35 cellular contexts compared by ENCODE assay signal in the genomic region with DNA sequence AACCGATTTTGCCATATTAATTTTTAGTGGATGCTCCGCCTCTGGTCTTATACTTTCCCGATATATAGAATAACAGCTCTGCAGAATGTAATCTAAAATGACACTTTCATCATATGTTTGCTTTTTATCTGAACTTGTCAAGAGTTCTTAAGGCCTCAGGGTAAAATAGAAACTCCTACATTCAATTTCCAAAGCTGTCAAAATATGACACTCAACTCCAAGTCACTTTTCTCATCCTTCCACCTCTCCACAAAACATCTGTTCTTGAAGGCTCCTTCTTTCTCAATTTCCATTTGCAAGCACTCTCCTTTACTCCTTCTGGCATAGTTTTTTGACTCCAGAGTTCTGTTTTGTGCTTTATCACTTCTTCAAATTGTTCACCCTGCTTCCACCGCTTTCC.
DNase-seq lines count a peak whose midpoint lies in the region; ATAC-seq and TF ChIP-seq lines count a peak whose summit lies in the region.
"Had no signal": no experiment of that assay in that cellular context is flagged by ENCODE, and none has a peak within 500 bp of the region (broad histone marks: within the 10 kb centered on the region; RNA-seq: fewer than 3 reads in every experiment).

No MANE protein-coding gene starts in this region.

- H3K79me1 ChIP-seq in IMR-90 (ENCODE audit: low read depth in 1 of 2, low read length in 2 of 2) (no peaks in the 10 kb centered on the region), neuronal stem cell (ENCODE audit: low read depth, low read length) (no peaks in the 10 kb centered on the region)

- H3K9me3 ChIP-seq in IMR-90 (ENCODE audit: control insufficient read depth, insufficient read depth, low read length), result peaks cover 19% of the 10 kb centered on the region
- H3K9me3 ChIP-seq in neural cell (ENCODE audit: low read length), result no peaks in the 10 kb centered on the region
- peaks cover 9 to 23% of the 10 kb centered on the region in 2 donors for H3K9me3 ChIP-seq in neuronal stem cell (replicated peaks in 1 of 2; ENCODE audit: control insufficient read depth in 2 of 2, insufficient read depth in 1 of 2, low read depth in 1 of 2, low read length in 2 of 2)
- H3K9me3 ChIP-seq: BE2C had no signal

- no peak overlapping the region for H3K18ac ChIP-seq in IMR-90 (ENCODE audit: low read depth, low read length)
- no peak overlapping the region for H3K18ac ChIP-seq in neuronal stem cell (ENCODE audit: low read length)

- H4K20me1 ChIP-seq in IMR-90 (ENCODE audit: insufficient read depth, low read length) (no peaks in the 10 kb centered on the region), neural cell (ENCODE audit: insufficient read depth) (no peaks in the 10 kb centered on the region)
- H4K20me1 ChIP-seq: BLaER1; BLaER1 treated with 17β-estradiol and CSF1 and Interleukin-3, amounts not matched to agents 10 nM and 100 nM had no signal

- peak; percentile 85 for DNase-seq in DMS114 treated with DMSO at 0.1 percent for 48 hours (lab: John Stamatoyannopoulos, UW; ENCODE audit: unreplicated experiment)
- DNase-seq in IMR-90, result no peak
- DNase-seq in neuronal stem cell (ENCODE audit: low spot score), result no peak
- DNase-seq in HCEC 1CT, result no peak
- DNase-seq in activated CD4-positive, alpha-beta T cell treated with anti-CD3 and anti-CD28 coated beads, Interleukin-2, amount 10 ng/mL, durations not matched to agents 7 days and 5 days, result no peak
- no peak for DNase-seq in natural killer cell
- DNase-seq: 8988T; ACHN; AML-193; BE2C; C1 segment of cervical spinal cord; Caco-2; Calu3; CD4-positive, alpha-beta memory T cell; CD4-positive, alpha-beta T cell; CD4-positive, CD25-positive, alpha-beta regulatory T cell; CD8-positive, alpha-beta memory T cell; CD8-positive, alpha-beta T cell; COR-L47; DMS 273 treated with DMSO at 0.1 percent for 48 hours; DMS153; DMS53; DMS79; DMS79 treated with DMSO at 0.1 percent for 48 hours; DND-41; EL had no signal

- H2AFZ ChIP-seq in IMR-90 (replicated peaks; ENCODE audit: low read length, poor library complexity) (no peak overlapping the region), neural cell (ENCODE audit: low read depth, low read length) (no peak overlapping the region), neuronal stem cell (ENCODE audit: low read length) (peak overlapping the region; percentile 59)

- H3K4me1 Mint-ChIP-seq in activated CD4-positive, alpha-beta T cell treated with anti-CD3 and anti-CD28 coated beads, Interleukin-2, amount 10 ng/mL, durations not matched to agents 7 days and 5 days, result no peaks in the 10 kb centered on the region
- no peaks in the 10 kb centered on the region for H3K4me1 Mint-ChIP-seq in natural killer cell
- H3K4me1 Mint-ChIP-seq: B cell; CD14-positive monocyte; CD4-positive, alpha-beta memory T cell; CD4-positive, CD25-positive, alpha-beta regulatory T cell; CD8-positive, alpha-beta memory T cell had no signal

- H3K4me2 ChIP-seq in IMR-90 (ENCODE audit: low read depth, low read length) (no peak overlapping the region), neural cell (ENCODE audit: low read length) (no peak overlapping the region), neuronal stem cell (ENCODE audit: insufficient read depth, low read length, poor library complexity, severe bottlenecking) (no peak overlapping the region)
- H3K4me2 ChIP-seq: A549; BLaER1; BLaER1 treated with 17β-estradiol and CSF1 and Interleukin-3, amounts not matched to agents 10 nM and 100 nM had no signal

- H3K56ac ChIP-seq in IMR-90 (ENCODE audit: extremely low read depth, insufficient read depth, low read length), result no peak overlapping the region

- CTCF ChIA-PET in IMR-90 (lab: Yijun Ruan, JAX), result no interaction called here
- CTCF ChIA-PET in activated CD4-positive, alpha-beta T cell treated with anti-CD3 and anti-CD28 coated beads, Interleukin-2, amount 10 ng/mL, durations not matched to agents 7 days and 5 days (lab: Charles Lee), result no interaction called here

- H3K9me2 ChIP-seq in neural cell (ENCODE audit: insufficient read depth, low read length), result no peaks in the 10 kb centered on the region

- H2BK120ac ChIP-seq in IMR-90 (ENCODE audit: low read depth, low read length) (no peak overlapping the region), neuronal stem cell (ENCODE audit: low read depth, low read length) (no peak overlapping the region)

- intact Hi-C loops in IMR-90 (cut with micrococcal nuclease) (no loop called here), natural killer cell (cut with micrococcal nuclease) (no loop called here)

- no peak overlapping the region for H3K27ac ChIP-seq in IMR-90 (ENCODE audit: insufficient read depth, low read length)
- H3K27ac ChIP-seq in neural cell (ENCODE audit: low read length), result no peak overlapping the region
- no peak overlapping the region for H3K27ac ChIP-seq in neuronal stem cell (replicated peaks; ENCODE audit: low read length)
- H3K27ac ChIP-seq: 22Rv1; A549; BLaER1; BLaER1 treated with 17β-estradiol and CSF1 and Interleukin-3, amounts not matched to agents 10 nM and 100 nM; C4-2B had no signal

- dilution Hi-C loops in IMR-90 (cut with HindIII; ENCODE audit: low sequenced_read_pairs, unreplicated experiment), result no loop called here

- in situ Hi-C loops in IMR-90 (cut with MboI; ENCODE audit: low sequenced_read_pairs), result no loop called here

- TF ChIP-seq EP300 in neural cell (conservative IDR thresholded peaks at IDR 0.05; ENCODE audit: poor library complexity, severe bottlenecking), result peak; percentile 89

- H3K9ac ChIP-seq in IMR-90 (ENCODE audit: low read depth, low read length) (no peak overlapping the region), neural cell (ENCODE audit: low read length) (no peak overlapping the region), neuronal stem cell (ENCODE audit: low read depth, low read length, poor library complexity) (no peak overlapping the region)
- H3K9ac ChIP-seq: BLaER1; BLaER1 treated with 17β-estradiol and CSF1 and Interleukin-3, amounts not matched to agents 10 nM and 100 nM had no signal

- no peaks in the 10 kb centered on the region for H3F3A ChIP-seq in neural cell (ENCODE audit: insufficient read depth, low read length, poor library complexity, severe bottlenecking)

- H3K36me3 ChIP-seq in IMR-90 (ENCODE audit: control insufficient read depth, insufficient read depth, low read length) (no peaks in the 10 kb centered on the region), neural cell (ENCODE audit: insufficient read depth, low read length) (no peaks in the 10 kb centered on the region), neuronal stem cell (replicated peaks in 1 of 2; ENCODE audit: control insufficient read depth in 2 of 2, insufficient read depth in 2 of 2, low read length in 2 of 2) (no peaks in the 10 kb centered on the region)
- H3K36me3 ChIP-seq: BE2C; BLaER1; BLaER1 treated with 17β-estradiol and CSF1 and Interleukin-3, amounts not matched to agents 10 nM and 100 nM had no signal

- no peak for ATAC-seq in IMR-90 (ENCODE audit: low read depth)
- ATAC-seq in GM21786 (IDR thresholded peaks at IDR 0.05; ENCODE audit: unreplicated experiment), result no peak
- ATAC-seq in natural killer cell, result no peak
- ATAC-seq: A549; CD8-positive, alpha-beta T cell had no signal

- H4K91ac ChIP-seq in IMR-90 (ENCODE audit: insufficient read depth, low read depth, low read length), result no peak overlapping the region
- no peak overlapping the region for H4K91ac ChIP-seq in neuronal stem cell (ENCODE audit: low read depth, low read length, poor library complexity)

- H3K27me3 ChIP-seq in IMR-90 (ENCODE audit: control insufficient read depth, insufficient read depth, low read length), result no peaks in the 10 kb centered on the region
- no peaks in the 10 kb centered on the region for H3K27me3 ChIP-seq in neural cell (ENCODE audit: insufficient read depth, low read depth, low read length)
- H3K27me3 ChIP-seq in neuronal stem cell (ENCODE audit: control insufficient read depth in 3 of 3, insufficient read depth in 3 of 3, low read depth in 1 of 3, low read length in 3 of 3), result no peaks in the 10 kb centered on the region
- H3K27me3 ChIP-seq: BE2C; BLaER1; BLaER1 treated with 17β-estradiol and CSF1 and Interleukin-3, amounts not matched to agents 10 nM and 100 nM had no signal

- H2BK5ac ChIP-seq in IMR-90 (ENCODE audit: low read depth, low read length, poor library complexity, severe bottlenecking) (no peak overlapping the region), neuronal stem cell (ENCODE audit: low read length) (no peak overlapping the region)

- H2BK15ac ChIP-seq in IMR-90 (ENCODE audit: low read depth, low read length) (peak overlapping the region; percentile 23; the same call in 1 of the 3 replicates), neuronal stem cell (ENCODE audit: low read length) (no peak overlapping the region)

- H3K23ac ChIP-seq in IMR-90 (ENCODE audit: low read depth, low read length) (no peak overlapping the region), neuronal stem cell (ENCODE audit: low read depth, low read length, poor library complexity) (no peak overlapping the region)

- H3K4me1 ChIP-seq in IMR-90 (ENCODE audit: control insufficient read depth, insufficient read depth, low read length) (no peaks in the 10 kb centered on the region), neuronal stem cell (ENCODE audit: control insufficient read depth in 2 of 2, insufficient read depth in 1 of 2, low read depth in 1 of 2, low read length in 2 of 2) (no peaks in the 10 kb centered on the region)
- H3K4me1 ChIP-seq: A549, BE2C, BLaER1, Caco-2 had no signal

- no peak overlapping the region for H3K27ac Mint-ChIP-seq in activated CD4-positive, alpha-beta T cell treated with anti-CD3 and anti-CD28 coated beads, Interleukin-2, amount 10 ng/mL, durations not matched to agents 7 days and 5 days
- H3K27ac Mint-ChIP-seq in natural killer cell, result no peak overlapping the region
- H3K27ac Mint-ChIP-seq: B cell; CD14-positive monocyte; CD4-positive, alpha-beta memory T cell; CD4-positive, alpha-beta T cell; CD4-positive, CD25-positive, alpha-beta regulatory T cell; CD8-positive, alpha-beta memory T cell; CD8-positive, alpha-beta T cell had no signal

- H3K36me3 Mint-ChIP-seq in activated CD4-positive, alpha-beta T cell treated with anti-CD3 and anti-CD28 coated beads, Interleukin-2, amount 10 ng/mL, durations not matched to agents 7 days and 5 days (ENCODE audit: low read depth), result no peaks in the 10 kb centered on the region
- peaks cover 11% of the 10 kb centered on the region for H3K36me3 Mint-ChIP-seq in natural killer cell
- H3K36me3 Mint-ChIP-seq: CD14-positive monocyte; CD4-positive, alpha-beta memory T cell; CD4-positive, CD25-positive, alpha-beta regulatory T cell; CD8-positive, alpha-beta memory T cell; CD8-positive, alpha-beta T cell had no signal

- no peak overlapping the region for H4K5ac ChIP-seq in IMR-90 (ENCODE audit: low read depth, low read length)

- POLR2A ChIA-PET in IMR-90 (lab: Charles Lee; ENCODE audit: unreplicated experiment), result no interaction called here
- POLR2A ChIA-PET in activated CD4-positive, alpha-beta T cell treated with anti-CD3 and anti-CD28 coated beads, Interleukin-2, amount 10 ng/mL, durations not matched to agents 7 days and 5 days (lab: Charles Lee), result no interaction called here

- no peaks in the 10 kb centered on the region for H3K9me1 ChIP-seq in IMR-90 (ENCODE audit: insufficient read depth, low read length)

- no peak for TF ChIP-seq RAD21 in IMR-90 (IDR thresholded peaks at IDR 0.05; ENCODE audit: low read length)
- TF ChIP-seq RAD21 in neural cell (conservative IDR thresholded peaks at IDR 0.05), result no peak

- TF ChIP-seq CTCF in IMR-90 (conservative IDR thresholded peaks at IDR 0.05; ENCODE audit: low read depth, low read length), result no peak
- no peak for TF ChIP-seq CTCF in neural cell (IDR thresholded peaks at IDR 0.05; ENCODE audit: poor library complexity, severe bottlenecking)
- no peak for TF ChIP-seq CTCF in natural killer cell (IDR thresholded peaks at IDR 0.05)

- no peak overlapping the region for H2BK12ac ChIP-seq in neuronal stem cell (ENCODE audit: low read length)

- no peaks in the 10 kb centered on the region for H3K27me3 Mint-ChIP-seq in activated CD4-positive, alpha-beta T cell treated with anti-CD3 and anti-CD28 coated beads, Interleukin-2, amount 10 ng/mL, durations not matched to agents 7 days and 5 days
- no peaks in the 10 kb centered on the region for H3K27me3 Mint-ChIP-seq in natural killer cell (ENCODE audit: low read depth in 2 of 2)
- H3K27me3 Mint-ChIP-seq: B cell; CD4-positive, alpha-beta memory T cell; CD4-positive, alpha-beta T cell; CD4-positive, CD25-positive, alpha-beta regulatory T cell; CD8-positive, alpha-beta memory T cell had no signal

- no peak overlapping the region for H3K4me3 Mint-ChIP-seq in activated CD4-positive, alpha-beta T cell treated with anti-CD3 and anti-CD28 coated beads, Interleukin-2, amount 10 ng/mL, durations not matched to agents 7 days and 5 days
- H3K4me3 Mint-ChIP-seq in natural killer cell, result no peak overlapping the region
- H3K4me3 Mint-ChIP-seq: B cell; CD14-positive monocyte; CD4-positive, alpha-beta memory T cell; CD4-positive, alpha-beta T cell; CD4-positive, CD25-positive, alpha-beta regulatory T cell; CD8-positive, alpha-beta memory T cell; CD8-positive, alpha-beta T cell had no signal

- H3K4me3 ChIP-seq in IMR-90 (ENCODE audit: insufficient read depth, low read depth, low read length) (no peak overlapping the region), neural cell (ENCODE audit: low read length) (no peak overlapping the region), neuronal stem cell (ENCODE audit: low read length in 2 of 2) (no peak overlapping the region)
- H3K4me3 ChIP-seq: A549; BLaER1; BLaER1 treated with 17β-estradiol and CSF1 and Interleukin-3, amounts not matched to agents 10 nM and 100 nM had no signal

- 60% methylated on average over 1 of the region's 4 CpGs; no CpG with 5 or more reads in 1 of the 2 experiments for WGBS in IMR-90 (ENCODE audit: extremely low coverage in 2 of 2, insufficient read length in 1 of 2), 2 experiments
- WGBS in neuronal stem cell (ENCODE audit: extremely low coverage in 2 of 2, insufficient read length in 2 of 2, insufficient replicate concordance in 1 of 2), 2 donors, result no CpG with 5 or more reads among the region's 4 CpGs

- H4K8ac ChIP-seq in IMR-90 (ENCODE audit: low read depth in 2 of 2, low read length in 2 of 2), result no peak overlapping the region
- no peak overlapping the region for H4K8ac ChIP-seq in neuronal stem cell (ENCODE audit: low read depth, low read length)

- no TSS peak for BruUV-seq in IMR-90 (replicated peaks; lab: Mats Ljungman, UMichigan)

- H2AK9ac ChIP-seq in IMR-90 (replicated peaks; ENCODE audit: low read depth, low read length, poor library complexity), result no peak overlapping the region

- H3K4ac ChIP-seq in IMR-90 (ENCODE audit: low read depth, low read length) (no peak overlapping the region), neuronal stem cell (ENCODE audit: low read length) (no peak overlapping the region)

- TF ChIP-seq POLR2A in IMR-90 (IDR thresholded peaks at IDR 0.05; ENCODE audit: low read depth, low read length), result no peak

- peaks cover 11% of the 10 kb centered on the region for H3K9me3 Mint-ChIP-seq in activated CD4-positive, alpha-beta T cell treated with anti-CD3 and anti-CD28 coated beads, Interleukin-2, amount 10 ng/mL, durations not matched to agents 7 days and 5 days
- peaks cover 18 to 23% of the 10 kb centered on the region in 2 donors for H3K9me3 Mint-ChIP-seq in natural killer cell

- no peaks in the 10 kb centered on the region for H3K79me2 ChIP-seq in neural cell (replicated peaks; ENCODE audit: insufficient read depth, low read length)

- H3K14ac ChIP-seq in IMR-90 (replicated peaks; ENCODE audit: low read depth, low read length) (no peak overlapping the region), neuronal stem cell (ENCODE audit: low read length) (no peak overlapping the region)

- H2AK5ac ChIP-seq in IMR-90 (ENCODE audit: low read depth, low read length), result no peak overlapping the region; the same call in 1 of the 2 replicates
- H2AK5ac ChIP-seq in neuronal stem cell (ENCODE audit: low read depth, low read length), result no peak overlapping the region

- H2BK20ac ChIP-seq in IMR-90 (ENCODE audit: low read depth, low read length), result no peak overlapping the region
